Comparison of ENCODE assay signal across 19 cellular contexts in genomic region chrY:12793999-12794398, GRCh38.
"Had no signal": no experiment of that assay in that cellular context is flagged by ENCODE, and none has a peak within 500 bp of the region (broad histone marks: within the 10 kb centered on the region; RNA-seq: fewer than 3 reads in every experiment).

No MANE protein-coding gene starts in this region.

- ATAC-seq: gastroesophageal sphincter, right cardiac atrium had no signal

- H3K9me3 Mint-ChIP-seq: activated naive CD4-positive, alpha-beta T cell treated with anti-CD3 and anti-CD28 coated beads, Interleukin-2, amount 10 ng/mL, durations not matched to agents 7 days and 5 days; activated T-helper 1 cell treated with anti-CD3 and anti-CD28 coated beads, Interleukin-12 subunit alpha, Interleukin-12 subunit beta, Interleukin-2, Interleukin-4 antibody, amounts not matched to agents 30 ng/mL and 10 ng/mL and 1 ng/mL, durations not matched to agents 14 hours and 24 hours and 36 hours; nephron; stimulated activated naive CD8-positive, alpha-beta T cell treated with anti-CD3 and anti-CD28 coated beads, Interleukin-15, Interleukin-2, amounts not matched to agents 100 ng/mL and 50 ng/mL, for 24 hours had no signal

- DNase-seq: activated CD4-positive, alpha-beta T cell treated with anti-CD3 and anti-CD28 coated beads, Interleukin-2, amount 50 U/mL, for 1 hour; activated CD4-positive, CD25-positive, alpha-beta regulatory T cell treated with anti-CD3 and anti-CD28 coated beads, Interleukin-2, amount 50 U/mL, for 72 hours; activated gamma-delta T cell; activated naive CD4-positive, alpha-beta T cell treated with anti-CD3 and anti-CD28 coated beads, Interleukin-2, amount 10 ng/mL, durations not matched to agents 7 days and 5 days; activated T-cell treated with anti-CD3 and anti-CD28 coated beads, Interleukin-2, amount 50 U/mL, for 1 hour; amygdala; caudate nucleus; islet precursor cell; left ventricle myocardium inferior; posterior cingulate gyrus; right cardiac atrium; stimulated activated CD4-positive, alpha-beta T cell treated with anti-CD3 and anti-CD28 coated beads, Interleukin-2, amount 100 ng/mL, for 48 hours; substantia nigra; upper lobe of left lung had no signal

- H3K27me3 Mint-ChIP-seq: activated naive CD4-positive, alpha-beta T cell treated with anti-CD3 and anti-CD28 coated beads, Interleukin-2, amount 10 ng/mL, durations not matched to agents 7 days and 5 days; stimulated activated naive CD8-positive, alpha-beta T cell treated with anti-CD3 and anti-CD28 coated beads, Interleukin-15, Interleukin-2, amounts not matched to agents 100 ng/mL and 50 ng/mL, for 24 hours had no signal

- H3K4me3 Mint-ChIP-seq: activated naive CD4-positive, alpha-beta T cell treated with anti-CD3 and anti-CD28 coated beads, Interleukin-2, amount 10 ng/mL, durations not matched to agents 7 days and 5 days; activated T-helper 1 cell treated with anti-CD3 and anti-CD28 coated beads, Interleukin-12 subunit alpha, Interleukin-12 subunit beta, Interleukin-2, Interleukin-4 antibody, amounts not matched to agents 30 ng/mL and 10 ng/mL and 1 ng/mL, durations not matched to agents 14 hours and 24 hours and 36 hours; nephron; stimulated activated naive CD8-positive, alpha-beta T cell treated with anti-CD3 and anti-CD28 coated beads, Interleukin-15, Interleukin-2, amounts not matched to agents 100 ng/mL and 50 ng/mL, for 24 hours had no signal

- H3K27ac Mint-ChIP-seq: activated naive CD4-positive, alpha-beta T cell treated with anti-CD3 and anti-CD28 coated beads, Interleukin-2, amount 10 ng/mL, durations not matched to agents 7 days and 5 days; activated T-helper 1 cell treated with anti-CD3 and anti-CD28 coated beads, Interleukin-12 subunit alpha, Interleukin-12 subunit beta, Interleukin-2, Interleukin-4 antibody, amounts not matched to agents 30 ng/mL and 10 ng/mL and 1 ng/mL, durations not matched to agents 14 hours and 24 hours and 36 hours; nephron had no signal

- H3K4me1 Mint-ChIP-seq: activated naive CD4-positive, alpha-beta T cell treated with anti-CD3 and anti-CD28 coated beads, Interleukin-2, amount 10 ng/mL, durations not matched to agents 7 days and 5 days; nephron had no signal

- FAIRE-seq: endothelial cell of umbilical vein had no signal
